ENCODE assay signal across 9 cellular contexts in the genomic region with DNA sequence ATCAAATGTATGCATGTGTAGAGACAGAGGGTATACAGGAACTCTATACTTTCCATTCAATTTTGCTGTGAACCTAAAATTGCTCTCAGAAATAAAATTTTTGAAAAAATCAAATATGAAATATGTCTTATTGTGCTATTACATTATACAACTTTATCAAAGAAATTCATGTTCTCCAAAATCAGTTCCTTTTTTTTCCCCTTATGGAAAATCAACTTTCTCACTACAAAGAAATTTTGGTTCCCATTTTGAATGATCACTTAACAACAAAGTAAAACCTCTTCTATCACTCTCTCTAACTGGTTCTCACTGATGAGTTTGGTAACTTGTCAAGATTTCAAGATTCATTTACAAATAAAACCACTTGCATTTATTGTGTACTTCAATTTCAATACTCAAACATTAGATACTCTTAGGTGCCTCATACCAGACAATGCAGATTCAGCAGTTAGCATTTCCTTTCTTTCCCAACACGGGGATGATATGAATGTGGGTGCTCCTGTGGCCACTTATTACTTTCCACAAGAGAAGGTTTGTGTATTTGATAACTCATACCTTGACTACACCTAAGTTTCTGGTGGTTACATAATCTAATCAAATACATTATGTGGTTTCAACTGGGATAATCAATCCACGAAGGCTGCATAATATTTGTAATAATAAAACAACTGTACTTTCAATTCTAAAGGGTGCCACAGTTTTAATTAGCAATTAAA. TPM values are rescaled to one million over a fixed set of nuclear protein-coding genes. Genes with fewer than 3 reads are reported as not detected.
A peak's percentile ranks its signal among the peaks of the same experiment; 100 is the strongest.
DNase-seq lines count a peak whose midpoint lies in the region; ATAC-seq and TF ChIP-seq lines count a peak whose summit lies in the region.
"Had no signal": no experiment of that assay in that cellular context is flagged by ENCODE, and none has a peak within 500 bp of the region (broad histone marks: within the 10 kb centered on the region; RNA-seq: fewer than 3 reads in every experiment).

No MANE protein-coding gene starts in this region.

- peaks cover 60% of the 10 kb centered on the region for H3K4me1 Mint-ChIP-seq in activated naive CD8-positive, alpha-beta T cell treated with anti-CD3 and anti-CD28 coated beads for 36 hours
- peaks cover 59 to 89% (median 86%) of the 10 kb centered on the region in 3 donors for H3K4me1 Mint-ChIP-seq in naive B cell

- TF ChIP-seq CTCF in ascending aorta (IDR thresholded peaks at IDR 0.05): no peak

- no peaks in the 10 kb centered on the region for H3K27me3 Mint-ChIP-seq in activated naive CD8-positive, alpha-beta T cell treated with anti-CD3 and anti-CD28 coated beads for 36 hours
- no peaks in the 10 kb centered on the region for H3K27me3 Mint-ChIP-seq in naive B cell

- H3K36me3 Mint-ChIP-seq in activated naive CD8-positive, alpha-beta T cell treated with anti-CD3 and anti-CD28 coated beads for 36 hours: peaks cover 30% of the 10 kb centered on the region
- peaks cover 0 to 4% of the 10 kb centered on the region in 2 donors for H3K36me3 Mint-ChIP-seq in naive B cell

- H3K9me3 Mint-ChIP-seq in activated naive CD8-positive, alpha-beta T cell treated with anti-CD3 and anti-CD28 coated beads for 36 hours: peaks cover 2% of the 10 kb centered on the region
- H3K9me3 Mint-ChIP-seq in naive B cell: no peaks in the 10 kb centered on the region

- DNase-seq in ELR (ENCODE audit: low read depth): peak; percentile 12
- peak; percentile 14 for DNase-seq in activated naive CD8-positive, alpha-beta T cell treated with anti-CD3 and anti-CD28 coated beads for 36 hours
- DNase-seq in naive B cell: no peak
- no peak for DNase-seq in activated CD8-positive, alpha-beta memory T cell treated with anti-CD3 and anti-CD28 coated beads, Interleukin-2, amount 50 U/mL, for 4 hours
- no peak for DNase-seq in SIG-M5 treated with dmso at 0.1 percent for 504 hours (lab: John Stamatoyannopoulos, UW; ENCODE audit: unreplicated experiment)
- DNase-seq in ascending aorta (ENCODE audit: low spot score in 2 of 2): no peak
- DNase-seq: activated CD4-positive, CD25-positive, alpha-beta regulatory T cell treated with anti-CD3 and anti-CD28 coated beads, Interleukin-2, amount 50 U/mL, for 72 hours; NCI-H2029 treated with DMSO at 0.1 percent for 48 hours had no signal

- intact Hi-C loops in ascending aorta (cut with DNase I): no loop called here

- H3K27me3 ChIP-seq in ascending aorta: no peaks in the 10 kb centered on the region

- H3K27ac ChIP-seq in ascending aorta: no peak overlapping the region

- H3K4me3 ChIP-seq in ascending aorta: no peak overlapping the region

- no peaks in the 10 kb centered on the region for H3K36me3 ChIP-seq in ascending aorta

- H3K27ac Mint-ChIP-seq in activated naive CD8-positive, alpha-beta T cell treated with anti-CD3 and anti-CD28 coated beads for 36 hours: no peak overlapping the region
- H3K27ac Mint-ChIP-seq in naive B cell: peak overlapping the region in 4 of 6 donors; percentile 4 to 57 (median 18)

- H3K4me1 ChIP-seq in ascending aorta: peaks cover 3 to 10% of the 10 kb centered on the region in 2 donors

- ATAC-seq in HG02610 (IDR thresholded peaks at IDR 0.05; ENCODE audit: unreplicated experiment) (peak; percentile 59), naive B cell (ENCODE audit: low read depth in 2 of 2) (no peak)

- no peak overlapping the region for H3K4me3 Mint-ChIP-seq in activated naive CD8-positive, alpha-beta T cell treated with anti-CD3 and anti-CD28 coated beads for 36 hours
- H3K4me3 Mint-ChIP-seq in naive B cell: peak overlapping the region in 5 of 8 donors; percentile 14 to 59 (median 22)

- no peaks in the 10 kb centered on the region for H3K9me3 ChIP-seq in ascending aorta

RNA-seq across cellular contexts. Expression of a gene that starts 6.4 kb away (rescaled TPM):
- 10 to 100 TPM; 51.8 to 56.0 TPM for total RNA-seq in activated naive CD8-positive, alpha-beta T cell treated with anti-CD3 and anti-CD28 coated beads for 36 hours
- 10 to 100 TPM in 2 of 6 donors, 1 to 10 TPM in 4; 5.2 to 12.4 (median 7.2) TPM for polyA plus RNA-seq in naive B cell (ENCODE audit: low read depth in 6 of 6)
- 14.9 TPM for total RNA-seq in ascending aorta

Comparison
In these comparisons a context has a peak if more than half of its experiments do, and no peak if none do; other contexts are left out.
1. DNase-seq: peak in ELR (single experiment) and activated naive CD8-positive, alpha-beta T cell treated with anti-CD3 and anti-CD28 coated beads for 36 hours (single experiment); none in naive B cell (single experiment), activated CD8-positive, alpha-beta memory T cell treated with anti-CD3 and anti-CD28 coated beads, Interleukin-2, amount 50 U/mL, for 4 hours (single experiment), SIG-M5 treated with dmso at 0.1 percent for 504 hours (single experiment) and ascending aorta (0 of 2).